ENCODE assay signal across 23 cellular contexts in genomic region chr5:156834916-156835315, GRCh38. TPM values are rescaled to one million over a fixed set of nuclear protein-coding genes. Genes with fewer than 3 reads are reported as not detected.
DNase-seq lines count a peak whose midpoint lies in the region; ATAC-seq and TF ChIP-seq lines count a peak whose summit lies in the region.
"Had no signal": no experiment of that assay in that cellular context is flagged by ENCODE, and none has a peak within 500 bp of the region (broad histone marks: within the 10 kb centered on the region; RNA-seq: fewer than 3 reads in every experiment).

No MANE protein-coding gene starts in this region.

- H3K4ac ChIP-seq in mesendoderm (ENCODE audit: low read depth, low read length) = no peak overlapping the region

- no peak overlapping the region for H4K8ac ChIP-seq in mesendoderm (ENCODE audit: low read depth, low read length)

- no peaks in the 10 kb centered on the region for H4K20me1 ChIP-seq in SU-DHL-6 (ENCODE audit: low read depth, low read length)
- H4K20me1 ChIP-seq: BLaER1 had no signal

- H3K27ac ChIP-seq in SU-DHL-6 (ENCODE audit: low read depth, low read length) (peak overlapping the region; percentile 83), mesendoderm (ENCODE audit: low read depth, low read length) (no peak overlapping the region), ascending aorta (no peak overlapping the region)
- H3K27ac ChIP-seq: BLaER1, RWPE1 had no signal

- no CpG with 5 or more reads among the region's 6 CpGs for WGBS in mesendoderm (ENCODE audit: extremely low coverage, insufficient coverage, low lambda C conversion rate)

- H3K4me3 ChIP-seq in SU-DHL-6 (ENCODE audit: insufficient read depth, low read length, poor library complexity, severe bottlenecking) (peak overlapping the region; percentile 48), mesendoderm (ENCODE audit: low read length) (no peak overlapping the region), ascending aorta (no peak overlapping the region)
- H3K4me3 ChIP-seq: BLaER1, K562 had no signal

- H3K27me3 ChIP-seq in SU-DHL-6 (ENCODE audit: low read length) (no peaks in the 10 kb centered on the region), mesendoderm (ENCODE audit: insufficient read depth, low read length, poor library complexity) (no peaks in the 10 kb centered on the region), ascending aorta (no peaks in the 10 kb centered on the region)
- H3K27me3 ChIP-seq: BLaER1 had no signal

- no peak overlapping the region for H4K5ac ChIP-seq in mesendoderm (ENCODE audit: low read length)

- DNase-seq in mesendoderm (peak; percentile 20), ureter (ENCODE audit: low spot score) (no peak), NCI-H1694 (lab: John Stamatoyannopoulos, UW) (no peak), ascending aorta (ENCODE audit: low spot score in 2 of 2) (no peak)
- DNase-seq: CD4-positive, alpha-beta T cell; H9; NCI-H1105 treated with DMSO at 0.1 percent for 48 hours; NCI-H146; NCI-H2029; NCI-H2227 treated with DMSO at 0.1 percent for 48 hours; NCI-H526 treated with DMSO at 0.1 percent for 48 hours; SHP77 treated with DMSO at 0.1 percent for 48 hours had no signal

- ATAC-seq in GM18498 (IDR thresholded peaks at IDR 0.05; ENCODE audit: unreplicated experiment) (peak; percentile 74), GM19324 (IDR thresholded peaks at IDR 0.05; ENCODE audit: low FRiP score, unreplicated experiment) (peak; percentile 73)
- ATAC-seq: K562, Panc1 had no signal

- no peak overlapping the region for H3K23ac ChIP-seq in mesendoderm (ENCODE audit: low read length)

- H3K79me1 ChIP-seq in mesendoderm (ENCODE audit: low read length) = no peaks in the 10 kb centered on the region

- no peak overlapping the region for H2BK15ac ChIP-seq in mesendoderm (replicated peaks; ENCODE audit: low read depth)

- H2AK5ac ChIP-seq in mesendoderm (ENCODE audit: low read length) = no peak overlapping the region

- H3K18ac ChIP-seq in mesendoderm (ENCODE audit: low read length) = no peak overlapping the region

- TF ChIP-seq CTCF in SU-DHL-6 (IDR thresholded peaks at IDR 0.05; ENCODE audit: insufficient read depth, low read length, poor library complexity, severe bottlenecking) (no peak), ascending aorta (IDR thresholded peaks at IDR 0.05) (no peak)

- no peaks in the 10 kb centered on the region for H3K36me3 ChIP-seq in SU-DHL-6 (ENCODE audit: low read length)
- no peaks in the 10 kb centered on the region for H3K36me3 ChIP-seq in mesendoderm (ENCODE audit: control insufficient read depth, insufficient read depth, low read length)
- H3K36me3 ChIP-seq in ascending aorta = no peaks in the 10 kb centered on the region
- H3K36me3 ChIP-seq: BLaER1 had no signal

- no peak overlapping the region for H3K56ac ChIP-seq in mesendoderm (ENCODE audit: low read length)

- no peaks in the 10 kb centered on the region for H3K9me3 ChIP-seq in SU-DHL-6 (ENCODE audit: insufficient read depth, low read length)
- H3K9me3 ChIP-seq in ascending aorta = no peaks in the 10 kb centered on the region
- H3K9me3 ChIP-seq: BLaER1 had no signal

- no peak overlapping the region for H2AFZ ChIP-seq in SU-DHL-6 (ENCODE audit: low read depth, low read length, severe bottlenecking)

- H3K4me2 ChIP-seq in SU-DHL-6 (ENCODE audit: low read depth, low read length, poor library complexity, severe bottlenecking) (peak overlapping the region; percentile 86), mesendoderm (ENCODE audit: low read length) (no peak overlapping the region)
- H3K4me2 ChIP-seq: BLaER1 had no signal

- H2BK5ac ChIP-seq in mesendoderm (ENCODE audit: low read length) = no peak overlapping the region

- no peak overlapping the region for H2BK120ac ChIP-seq in mesendoderm (ENCODE audit: low read depth, low read length)

- H3K79me2 ChIP-seq in SU-DHL-6 (ENCODE audit: insufficient read depth, low read length) = no peaks in the 10 kb centered on the region
- H3K79me2 ChIP-seq in mesendoderm (ENCODE audit: control insufficient read depth, insufficient read depth, low read length) = no peaks in the 10 kb centered on the region

- peak overlapping the region; percentile 61 for H3K9ac ChIP-seq in SU-DHL-6 (ENCODE audit: low read length)
- no peak overlapping the region for H3K9ac ChIP-seq in mesendoderm (ENCODE audit: low read length)
- H3K9ac ChIP-seq: BLaER1 had no signal

- H3K9me2 ChIP-seq in SU-DHL-6 (replicated peaks; ENCODE audit: insufficient read depth, low read length) = no peaks in the 10 kb centered on the region

- H3K4me1 ChIP-seq in mesendoderm (ENCODE audit: control insufficient read depth, low read depth, low read length) (no peaks in the 10 kb centered on the region), ascending aorta (no peaks in the 10 kb centered on the region)
- H3K4me1 ChIP-seq: BLaER1 had no signal

- intact Hi-C loops in ascending aorta (cut with DNase I) = no loop called here

- H3F3A ChIP-seq in SU-DHL-6 (ENCODE audit: insufficient read depth) = peaks cover 8% of the 10 kb centered on the region; the same call in 1 of the 2 replicates

RNA-seq across cellular contexts. Expression of gene PPP1R2B, which starts 15.2 kb away (rescaled TPM):
- polyA plus RNA-seq in mesendoderm (2013, experiment 1 of 2) = 0.03 TPM
- 0.03 TPM for polyA plus RNA-seq in mesendoderm (2013, experiment 2 of 2)
- total RNA-seq in ureter (not detected), ascending aorta (not detected)
- total RNA-seq: H9, K562, LHCN-M2, MCF 10A, NCI-H460 had no signal
- polyA plus RNA-seq: AG04450 had no signal
